Comparison of ENCODE assay signal across 1 cellular context in the genomic region with DNA sequence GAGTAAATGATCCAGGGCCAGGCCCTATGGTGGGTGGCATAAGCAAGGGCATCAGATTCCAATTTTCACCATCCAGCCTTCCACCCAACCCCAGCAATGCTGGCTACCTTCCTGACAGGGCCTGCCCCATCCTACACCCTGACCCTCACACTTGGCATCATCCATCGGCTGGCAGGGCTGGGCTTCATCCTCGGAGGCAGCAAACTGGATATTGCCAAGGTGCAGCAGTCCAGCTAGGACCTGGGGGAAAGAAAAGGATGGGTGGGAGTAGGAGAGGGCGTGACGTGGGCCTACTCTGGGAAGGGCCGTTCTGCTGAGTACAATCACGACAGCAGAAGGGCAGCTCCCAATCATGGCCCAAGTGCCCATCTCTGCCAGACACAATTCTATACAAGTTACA.
TF ChIP-seq lines count a peak whose summit lies in the region.

No MANE protein-coding gene starts in this region.

TF ChIP-seq in IMR-90, 13 proteins besides CTCF, POLR2A, EP300 and RAD21:
- no peak for TF ChIP-seq MAZ (IDR thresholded peaks at IDR 0.05; ENCODE audit: borderline replicate concordance, low read depth, low read length)
- TF ChIP-seq FOS (IDR thresholded peaks at IDR 0.05; ENCODE audit: low read depth, low read length), result no peak
- TF ChIP-seq RFX5 (IDR thresholded peaks at IDR 0.05; ENCODE audit: low read depth, low read length), result no peak
- no peak for TF ChIP-seq NFE2L2 (IDR thresholded peaks at IDR 0.05; ENCODE audit: low read depth, low read length)
- no peak for TF ChIP-seq MAFK (IDR thresholded peaks at IDR 0.05; ENCODE audit: low read depth, low read length)
- TF ChIP-seq SMC3 (IDR thresholded peaks at IDR 0.05; ENCODE audit: low read depth, low read length), result no peak
- TF ChIP-seq, protein P1, sequence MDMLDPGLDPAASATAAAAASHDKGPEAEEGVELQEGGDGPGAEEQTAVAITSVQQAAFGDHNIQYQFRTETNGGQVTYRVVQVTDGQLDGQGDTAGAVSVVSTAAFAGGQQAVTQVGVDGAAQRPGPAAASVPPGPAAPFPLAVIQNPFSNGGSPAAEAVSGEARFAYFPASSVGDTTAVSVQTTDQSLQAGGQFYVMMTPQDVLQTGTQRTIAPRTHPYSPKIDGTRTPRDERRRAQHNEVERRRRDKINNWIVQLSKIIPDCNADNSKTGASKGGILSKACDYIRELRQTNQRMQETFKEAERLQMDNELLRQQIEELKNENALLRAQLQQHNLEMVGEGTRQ (IDR thresholded peaks at IDR 0.05; ENCODE audit: low read depth, low read length), result no peak
- TF ChIP-seq CEBPB (IDR thresholded peaks at IDR 0.05; ENCODE audit: low read depth, low read length), result no peak
- TF ChIP-seq RCOR1 (IDR thresholded peaks at IDR 0.05; ENCODE audit: insufficient replicate concordance, low read length), result no peak
- TF ChIP-seq MXI1 (IDR thresholded peaks at IDR 0.05; ENCODE audit: borderline replicate concordance, low read depth, low read length), result no peak
- no peak for TF ChIP-seq BHLHE40 (IDR thresholded peaks at IDR 0.05; ENCODE audit: low read depth, low read length)
- TF ChIP-seq, protein P2, sequence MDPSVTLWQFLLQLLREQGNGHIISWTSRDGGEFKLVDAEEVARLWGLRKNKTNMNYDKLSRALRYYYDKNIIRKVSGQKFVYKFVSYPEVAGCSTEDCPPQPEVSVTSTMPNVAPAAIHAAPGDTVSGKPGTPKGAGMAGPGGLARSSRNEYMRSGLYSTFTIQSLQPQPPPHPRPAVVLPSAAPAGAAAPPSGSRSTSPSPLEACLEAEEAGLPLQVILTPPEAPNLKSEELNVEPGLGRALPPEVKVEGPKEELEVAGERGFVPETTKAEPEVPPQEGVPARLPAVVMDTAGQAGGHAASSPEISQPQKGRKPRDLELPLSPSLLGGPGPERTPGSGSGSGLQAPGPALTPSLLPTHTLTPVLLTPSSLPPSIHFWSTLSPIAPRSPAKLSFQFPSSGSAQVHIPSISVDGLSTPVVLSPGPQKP (IDR thresholded peaks at IDR 0.05; ENCODE audit: borderline replicate concordance, low read depth, low read length), result no peak
- no peak for TF ChIP-seq CHD1 (IDR thresholded peaks at IDR 0.05; ENCODE audit: low read depth, low read length)
